Comparison of ENCODE assay signal across 18 cellular contexts in the genomic region with DNA sequence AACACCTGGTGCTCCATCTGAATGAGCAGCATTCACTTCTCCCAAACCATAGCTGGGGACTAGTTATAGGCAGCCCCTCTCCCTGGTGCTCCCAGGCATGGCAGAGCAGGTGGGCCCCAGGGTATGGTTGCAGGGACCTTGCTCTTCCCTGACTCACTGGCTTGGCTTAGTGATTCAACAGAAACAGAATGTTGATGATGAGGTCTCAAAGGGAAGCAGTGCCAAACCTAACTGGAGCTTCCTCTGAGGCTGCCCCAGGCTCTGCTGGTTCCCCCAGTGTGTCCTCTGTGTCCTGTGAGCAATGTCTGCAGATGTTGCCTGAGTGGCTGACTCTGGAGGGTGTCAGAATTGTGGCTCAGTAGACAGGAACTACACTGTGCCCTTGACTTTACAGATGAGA. TPM values are rescaled to one million over a fixed set of nuclear protein-coding genes. Genes with fewer than 3 reads are reported as not detected.
"Had no signal": no experiment of that assay in that cellular context is flagged by ENCODE, and none has a peak within 500 bp of the region (broad histone marks: within the 10 kb centered on the region; RNA-seq: fewer than 3 reads in every experiment).

No MANE protein-coding gene starts in this region.

- H3K4me3 Mint-ChIP-seq: activated naive CD4-positive, alpha-beta T cell treated with anti-CD3 and anti-CD28 coated beads for 36 hours; activated naive CD8-positive, alpha-beta T cell treated with anti-CD3 and anti-CD28 coated beads, Interleukin-2, amount 50 U/mL, for 24 hours; endodermal cell; memory B cell; naive thymus-derived CD4-positive, alpha-beta T cell; T-helper 2 cell treated with Interferon-gamma antibody and Interleukin-4, amounts not matched to agents 5 μg/mL and 100 μg/mL, for 36 hours had no signal

- ATAC-seq: activated CD4-positive, CD25-positive, alpha-beta regulatory T cell treated with anti-CD3 and anti-CD28 coated beads, Interleukin-2, amount 50 U/mL, for 24 hours; activated naive CD8-positive, alpha-beta T cell treated with anti-CD3 and anti-CD28 coated beads, Interleukin-2, amount 50 U/mL, for 24 hours; mucosa of descending colon; naive thymus-derived CD4-positive, alpha-beta T cell had no signal

- DNase-seq: activated naive CD4-positive, alpha-beta T cell treated with anti-CD3 and anti-CD28 coated beads for 36 hours; activated naive CD8-positive, alpha-beta T cell treated with anti-CD3 and anti-CD28 coated beads, Interleukin-2, amount 50 U/mL, for 24 hours; activated T-cell treated with anti-CD3 and anti-CD28 coated beads for 4 hours; endodermal cell; left ventricle myocardium inferior; mucosa of descending colon; naive thymus-derived CD4-positive, alpha-beta T cell; stimulated activated CD4-positive, alpha-beta T cell treated with anti-CD3 and anti-CD28 coated beads, Interleukin-12 subunit alpha, Interleukin-12 subunit beta, amount 100 ng/mL, for 4 hours; stimulated activated CD4-positive, alpha-beta T cell treated with anti-CD3 and anti-CD28 coated beads, Interleukin-2, amount 100 ng/mL, for 24 hours; thyroid gland had no signal

- H3K4me1 Mint-ChIP-seq: activated naive CD8-positive, alpha-beta T cell treated with anti-CD3 and anti-CD28 coated beads, Interleukin-2, amount 50 U/mL, for 24 hours; memory B cell had no signal

- H3K9me3 Mint-ChIP-seq: activated naive CD4-positive, alpha-beta T cell treated with anti-CD3 and anti-CD28 coated beads for 36 hours; activated naive CD8-positive, alpha-beta T cell treated with anti-CD3 and anti-CD28 coated beads, Interleukin-2, amount 50 U/mL, for 24 hours; T-helper 2 cell treated with Interferon-gamma antibody and Interleukin-4, amounts not matched to agents 5 μg/mL and 100 μg/mL, for 36 hours had no signal

- H3K27ac Mint-ChIP-seq: activated naive CD4-positive, alpha-beta T cell treated with anti-CD3 and anti-CD28 coated beads for 36 hours; activated naive CD8-positive, alpha-beta T cell treated with anti-CD3 and anti-CD28 coated beads, Interleukin-2, amount 50 U/mL, for 24 hours; endodermal cell; memory B cell; naive thymus-derived CD4-positive, alpha-beta T cell; T-helper 2 cell treated with Interferon-gamma antibody and Interleukin-4, amounts not matched to agents 5 μg/mL and 100 μg/mL, for 36 hours had no signal

- H3K4me3 ChIP-seq: ascending aorta, left ventricle myocardium inferior, mucosa of descending colon, thyroid gland had no signal

RNA-seq across cellular contexts. Expression of a gene that starts 3.7 kb away (rescaled TPM):
- total RNA-seq: activated naive CD4-positive, alpha-beta T cell treated with anti-CD3 and anti-CD28 coated beads for 36 hours; ascending aorta; chondrocyte; dermis microvascular lymphatic vessel endothelial cell; endodermal cell; epithelial cell of proximal tubule; left ventricle myocardium inferior; mucosa of descending colon; naive thymus-derived CD4-positive, alpha-beta T cell; renal cortical epithelial cell; thyroid gland had no signal
